In the genomic region with DNA sequence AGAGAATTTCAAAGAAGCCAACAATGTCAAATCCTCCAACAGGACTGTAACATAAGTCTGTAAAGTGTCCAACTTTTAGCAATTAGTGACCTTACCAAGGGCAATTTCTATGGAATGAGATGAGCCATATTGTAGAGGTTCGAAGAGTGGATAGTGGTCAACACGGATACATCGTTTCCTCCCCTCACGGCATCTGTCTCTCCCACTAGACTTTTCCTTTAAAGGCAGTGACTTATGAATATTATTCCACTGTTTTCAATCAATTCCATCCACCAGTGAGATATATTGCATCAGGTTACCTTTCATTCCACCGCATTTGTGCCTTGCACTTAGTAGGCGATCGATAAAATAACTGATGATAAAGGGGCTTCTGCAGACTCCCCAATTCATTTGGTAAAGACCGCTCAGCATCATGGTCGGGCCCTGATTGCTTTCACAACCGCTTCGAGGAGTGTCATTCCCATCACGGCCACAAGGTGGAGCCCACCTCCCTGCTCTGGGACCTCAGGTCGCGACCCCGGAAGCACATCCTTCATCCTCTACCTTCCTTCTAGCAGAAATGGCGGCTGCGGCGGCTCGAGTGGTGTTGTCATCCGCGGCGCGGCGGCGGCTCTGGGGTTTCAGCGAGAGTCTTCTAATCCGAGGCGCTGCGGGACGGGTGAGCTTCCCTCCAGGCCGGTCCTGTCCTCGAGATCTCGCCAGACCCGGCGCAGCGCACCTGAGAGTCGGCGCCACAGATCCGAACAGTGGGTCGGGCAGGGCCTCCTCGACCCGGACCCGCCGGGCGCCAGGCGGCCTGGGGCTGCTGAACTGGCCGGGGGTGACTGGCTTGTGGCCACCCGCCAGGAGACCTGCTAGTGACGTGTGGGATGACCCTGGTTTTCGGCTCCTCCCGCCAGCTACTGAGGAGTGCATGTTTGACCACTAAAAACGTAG, we compare ENCODE assay signal across 1 cellular context.
TF ChIP-seq lines count a peak whose summit lies in the region.

A gene with protein sequence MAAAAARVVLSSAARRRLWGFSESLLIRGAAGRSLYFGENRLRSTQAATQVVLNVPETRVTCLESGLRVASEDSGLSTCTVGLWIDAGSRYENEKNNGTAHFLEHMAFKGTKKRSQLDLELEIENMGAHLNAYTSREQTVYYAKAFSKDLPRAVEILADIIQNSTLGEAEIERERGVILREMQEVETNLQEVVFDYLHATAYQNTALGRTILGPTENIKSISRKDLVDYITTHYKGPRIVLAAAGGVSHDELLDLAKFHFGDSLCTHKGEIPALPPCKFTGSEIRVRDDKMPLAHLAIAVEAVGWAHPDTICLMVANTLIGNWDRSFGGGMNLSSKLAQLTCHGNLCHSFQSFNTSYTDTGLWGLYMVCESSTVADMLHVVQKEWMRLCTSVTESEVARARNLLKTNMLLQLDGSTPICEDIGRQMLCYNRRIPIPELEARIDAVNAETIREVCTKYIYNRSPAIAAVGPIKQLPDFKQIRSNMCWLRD (plus strand): TSS at position 535 of the 936 bp plus-strand sequence. CDS start 25 bp downstream, at position 560.

TF ChIP-seq in K562, 482 proteins besides CTCF, POLR2A, EP300 and RAD21 (continued from another document and continues in another):
- TF ChIP-seq, protein P1, sequence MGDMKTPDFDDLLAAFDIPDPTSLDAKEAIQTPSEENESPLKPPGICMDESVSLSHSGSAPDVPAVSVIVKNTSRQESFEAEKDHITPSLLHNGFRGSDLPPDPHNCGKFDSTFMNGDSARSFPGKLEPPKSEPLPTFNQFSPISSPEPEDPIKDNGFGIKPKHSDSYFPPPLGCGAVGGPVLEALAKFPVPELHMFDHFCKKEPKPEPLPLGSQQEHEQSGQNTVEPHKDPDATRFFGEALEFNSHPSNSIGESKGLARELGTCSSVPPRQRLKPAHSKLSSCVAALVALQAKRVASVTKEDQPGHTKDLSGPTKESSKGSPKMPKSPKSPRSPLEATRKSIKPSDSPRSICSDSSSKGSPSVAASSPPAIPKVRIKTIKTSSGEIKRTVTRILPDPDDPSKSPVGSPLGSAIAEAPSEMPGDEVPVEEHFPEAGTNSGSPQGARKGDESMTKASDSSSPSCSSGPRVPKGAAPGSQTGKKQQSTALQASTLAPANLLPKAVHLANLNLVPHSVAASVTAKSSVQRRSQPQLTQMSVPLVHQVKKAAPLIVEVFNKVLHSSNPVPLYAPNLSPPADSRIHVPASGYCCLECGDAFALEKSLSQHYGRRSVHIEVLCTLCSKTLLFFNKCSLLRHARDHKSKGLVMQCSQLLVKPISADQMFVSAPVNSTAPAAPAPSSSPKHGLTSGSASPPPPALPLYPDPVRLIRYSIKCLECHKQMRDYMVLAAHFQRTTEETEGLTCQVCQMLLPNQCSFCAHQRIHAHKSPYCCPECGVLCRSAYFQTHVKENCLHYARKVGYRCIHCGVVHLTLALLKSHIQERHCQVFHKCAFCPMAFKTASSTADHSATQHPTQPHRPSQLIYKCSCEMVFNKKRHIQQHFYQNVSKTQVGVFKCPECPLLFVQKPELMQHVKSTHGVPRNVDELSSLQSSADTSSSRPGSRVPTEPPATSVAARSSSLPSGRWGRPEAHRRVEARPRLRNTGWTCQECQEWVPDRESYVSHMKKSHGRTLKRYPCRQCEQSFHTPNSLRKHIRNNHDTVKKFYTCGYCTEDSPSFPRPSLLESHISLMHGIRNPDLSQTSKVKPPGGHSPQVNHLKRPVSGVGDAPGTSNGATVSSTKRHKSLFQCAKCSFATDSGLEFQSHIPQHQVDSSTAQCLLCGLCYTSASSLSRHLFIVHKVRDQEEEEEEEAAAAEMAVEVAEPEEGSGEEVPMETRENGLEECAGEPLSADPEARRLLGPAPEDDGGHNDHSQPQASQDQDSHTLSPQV (IDR thresholded peaks at IDR 0.05), result 0 out of 2 replicates have a peak, but pooled peaks have one; percentile 44
- TF ChIP-seq FOXJ2 (tag; IDR thresholded peaks at IDR 0.05), result no peak
- no peak for TF ChIP-seq NFYB (IDR thresholded peaks at IDR 0.05; ENCODE audit: extremely low read depth, insufficient read length)
- peak; percentile 93 for TF ChIP-seq TAF1 (IDR thresholded peaks at IDR 0.05; ENCODE audit: control insufficient read depth, extremely low read depth, insufficient read depth, low read length, severe bottlenecking)
- TF ChIP-seq OTX1 (CRISPR knock-in tag; IDR thresholded peaks at IDR 0.05), result peak; percentile 79; the same call in 1 of the 2 replicates
- peak; percentile 69 for TF ChIP-seq KLF16 (IDR thresholded peaks at IDR 0.05)
- no peak for TF ChIP-seq RFX1 (IDR thresholded peaks at IDR 0.05)
- no peak for TF ChIP-seq ARHGAP35 (IDR thresholded peaks at IDR 0.05; ENCODE audit: partially characterized antibody)
- TF ChIP-seq ZZZ3 (IDR thresholded peaks at IDR 0.05), result no peak
- TF ChIP-seq ZKSCAN1 (IDR thresholded peaks at IDR 0.05; ENCODE audit: low read depth, low read length), result no peak
- TF ChIP-seq, protein P2, sequence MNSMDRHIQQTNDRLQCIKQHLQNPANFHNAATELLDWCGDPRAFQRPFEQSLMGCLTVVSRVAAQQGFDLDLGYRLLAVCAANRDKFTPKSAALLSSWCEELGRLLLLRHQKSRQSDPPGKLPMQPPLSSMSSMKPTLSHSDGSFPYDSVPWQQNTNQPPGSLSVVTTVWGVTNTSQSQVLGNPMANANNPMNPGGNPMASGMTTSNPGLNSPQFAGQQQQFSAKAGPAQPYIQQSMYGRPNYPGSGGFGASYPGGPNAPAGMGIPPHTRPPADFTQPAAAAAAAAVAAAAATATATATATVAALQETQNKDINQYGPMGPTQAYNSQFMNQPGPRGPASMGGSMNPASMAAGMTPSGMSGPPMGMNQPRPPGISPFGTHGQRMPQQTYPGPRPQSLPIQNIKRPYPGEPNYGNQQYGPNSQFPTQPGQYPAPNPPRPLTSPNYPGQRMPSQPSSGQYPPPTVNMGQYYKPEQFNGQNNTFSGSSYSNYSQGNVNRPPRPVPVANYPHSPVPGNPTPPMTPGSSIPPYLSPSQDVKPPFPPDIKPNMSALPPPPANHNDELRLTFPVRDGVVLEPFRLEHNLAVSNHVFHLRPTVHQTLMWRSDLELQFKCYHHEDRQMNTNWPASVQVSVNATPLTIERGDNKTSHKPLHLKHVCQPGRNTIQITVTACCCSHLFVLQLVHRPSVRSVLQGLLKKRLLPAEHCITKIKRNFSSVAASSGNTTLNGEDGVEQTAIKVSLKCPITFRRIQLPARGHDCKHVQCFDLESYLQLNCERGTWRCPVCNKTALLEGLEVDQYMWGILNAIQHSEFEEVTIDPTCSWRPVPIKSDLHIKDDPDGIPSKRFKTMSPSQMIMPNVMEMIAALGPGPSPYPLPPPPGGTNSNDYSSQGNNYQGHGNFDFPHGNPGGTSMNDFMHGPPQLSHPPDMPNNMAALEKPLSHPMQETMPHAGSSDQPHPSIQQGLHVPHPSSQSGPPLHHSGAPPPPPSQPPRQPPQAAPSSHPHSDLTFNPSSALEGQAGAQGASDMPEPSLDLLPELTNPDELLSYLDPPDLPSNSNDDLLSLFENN (IDR thresholded peaks at IDR 0.05; ENCODE audit: low read depth in 2 of 2, low read length in 2 of 2), result no peak
- no peak for TF ChIP-seq JUN (IDR thresholded peaks at IDR 0.05; ENCODE audit: borderline replicate concordance, low read depth, low read length)
- TF ChIP-seq JUN (CRISPR knock-in tag; IDR thresholded peaks at IDR 0.05; ENCODE audit: borderline replicate concordance), result no peak
- no peak for TF ChIP-seq ZNF140 (CRISPR knock-in tag; IDR thresholded peaks at IDR 0.05)
- peak; percentile 83 for TF ChIP-seq RB1 (IDR thresholded peaks at IDR 0.05; ENCODE audit: low read depth)
- peak; percentile 89 for TF ChIP-seq SMAD4 (CRISPR knock-in tag; conservative IDR thresholded peaks at IDR 0.05)
- TF ChIP-seq, protein P3, sequence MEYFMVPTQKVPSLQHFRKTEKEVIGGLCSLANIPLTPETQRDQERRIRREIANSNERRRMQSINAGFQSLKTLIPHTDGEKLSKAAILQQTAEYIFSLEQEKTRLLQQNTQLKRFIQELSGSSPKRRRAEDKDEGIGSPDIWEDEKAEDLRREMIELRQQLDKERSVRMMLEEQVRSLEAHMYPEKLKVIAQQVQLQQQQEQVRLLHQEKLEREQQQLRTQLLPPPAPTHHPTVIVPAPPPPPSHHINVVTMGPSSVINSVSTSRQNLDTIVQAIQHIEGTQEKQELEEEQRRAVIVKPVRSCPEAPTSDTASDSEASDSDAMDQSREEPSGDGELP (CRISPR knock-in tag; IDR thresholded peaks at IDR 0.05; ENCODE audit: borderline replicate concordance), result peak; percentile 83
- TF ChIP-seq, protein P4, sequence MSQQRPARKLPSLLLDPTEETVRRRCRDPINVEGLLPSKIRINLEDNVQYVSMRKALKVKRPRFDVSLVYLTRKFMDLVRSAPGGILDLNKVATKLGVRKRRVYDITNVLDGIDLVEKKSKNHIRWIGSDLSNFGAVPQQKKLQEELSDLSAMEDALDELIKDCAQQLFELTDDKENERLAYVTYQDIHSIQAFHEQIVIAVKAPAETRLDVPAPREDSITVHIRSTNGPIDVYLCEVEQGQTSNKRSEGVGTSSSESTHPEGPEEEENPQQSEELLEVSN (IDR thresholded peaks at IDR 0.05; ENCODE audit: borderline replicate concordance in 1 of 2, extremely low read depth in 1 of 2, insufficient read depth in 1 of 2, insufficient read length in 1 of 2, low read depth in 1 of 2, low read length in 1 of 2, poor library complexity in 1 of 2, severe bottlenecking in 1 of 2), result no peak
- TF ChIP-seq HNRNPLL (IDR thresholded peaks at IDR 0.05; ENCODE audit: low read depth, low read length, poor library complexity, severe bottlenecking), result peak; percentile 56
- TF ChIP-seq PRPF4 (IDR thresholded peaks at IDR 0.05; ENCODE audit: insufficient read depth, low read depth, low read length, poor library complexity, severe bottlenecking), result no peak
- peak; percentile 79 for TF ChIP-seq HDAC2 (IDR thresholded peaks at IDR 0.05)
- TF ChIP-seq MBD2 (IDR thresholded peaks at IDR 0.05; ENCODE audit: borderline replicate concordance, low read depth), result peak; percentile 68; the same call in 1 of the 2 replicates
- TF ChIP-seq, protein P5, sequence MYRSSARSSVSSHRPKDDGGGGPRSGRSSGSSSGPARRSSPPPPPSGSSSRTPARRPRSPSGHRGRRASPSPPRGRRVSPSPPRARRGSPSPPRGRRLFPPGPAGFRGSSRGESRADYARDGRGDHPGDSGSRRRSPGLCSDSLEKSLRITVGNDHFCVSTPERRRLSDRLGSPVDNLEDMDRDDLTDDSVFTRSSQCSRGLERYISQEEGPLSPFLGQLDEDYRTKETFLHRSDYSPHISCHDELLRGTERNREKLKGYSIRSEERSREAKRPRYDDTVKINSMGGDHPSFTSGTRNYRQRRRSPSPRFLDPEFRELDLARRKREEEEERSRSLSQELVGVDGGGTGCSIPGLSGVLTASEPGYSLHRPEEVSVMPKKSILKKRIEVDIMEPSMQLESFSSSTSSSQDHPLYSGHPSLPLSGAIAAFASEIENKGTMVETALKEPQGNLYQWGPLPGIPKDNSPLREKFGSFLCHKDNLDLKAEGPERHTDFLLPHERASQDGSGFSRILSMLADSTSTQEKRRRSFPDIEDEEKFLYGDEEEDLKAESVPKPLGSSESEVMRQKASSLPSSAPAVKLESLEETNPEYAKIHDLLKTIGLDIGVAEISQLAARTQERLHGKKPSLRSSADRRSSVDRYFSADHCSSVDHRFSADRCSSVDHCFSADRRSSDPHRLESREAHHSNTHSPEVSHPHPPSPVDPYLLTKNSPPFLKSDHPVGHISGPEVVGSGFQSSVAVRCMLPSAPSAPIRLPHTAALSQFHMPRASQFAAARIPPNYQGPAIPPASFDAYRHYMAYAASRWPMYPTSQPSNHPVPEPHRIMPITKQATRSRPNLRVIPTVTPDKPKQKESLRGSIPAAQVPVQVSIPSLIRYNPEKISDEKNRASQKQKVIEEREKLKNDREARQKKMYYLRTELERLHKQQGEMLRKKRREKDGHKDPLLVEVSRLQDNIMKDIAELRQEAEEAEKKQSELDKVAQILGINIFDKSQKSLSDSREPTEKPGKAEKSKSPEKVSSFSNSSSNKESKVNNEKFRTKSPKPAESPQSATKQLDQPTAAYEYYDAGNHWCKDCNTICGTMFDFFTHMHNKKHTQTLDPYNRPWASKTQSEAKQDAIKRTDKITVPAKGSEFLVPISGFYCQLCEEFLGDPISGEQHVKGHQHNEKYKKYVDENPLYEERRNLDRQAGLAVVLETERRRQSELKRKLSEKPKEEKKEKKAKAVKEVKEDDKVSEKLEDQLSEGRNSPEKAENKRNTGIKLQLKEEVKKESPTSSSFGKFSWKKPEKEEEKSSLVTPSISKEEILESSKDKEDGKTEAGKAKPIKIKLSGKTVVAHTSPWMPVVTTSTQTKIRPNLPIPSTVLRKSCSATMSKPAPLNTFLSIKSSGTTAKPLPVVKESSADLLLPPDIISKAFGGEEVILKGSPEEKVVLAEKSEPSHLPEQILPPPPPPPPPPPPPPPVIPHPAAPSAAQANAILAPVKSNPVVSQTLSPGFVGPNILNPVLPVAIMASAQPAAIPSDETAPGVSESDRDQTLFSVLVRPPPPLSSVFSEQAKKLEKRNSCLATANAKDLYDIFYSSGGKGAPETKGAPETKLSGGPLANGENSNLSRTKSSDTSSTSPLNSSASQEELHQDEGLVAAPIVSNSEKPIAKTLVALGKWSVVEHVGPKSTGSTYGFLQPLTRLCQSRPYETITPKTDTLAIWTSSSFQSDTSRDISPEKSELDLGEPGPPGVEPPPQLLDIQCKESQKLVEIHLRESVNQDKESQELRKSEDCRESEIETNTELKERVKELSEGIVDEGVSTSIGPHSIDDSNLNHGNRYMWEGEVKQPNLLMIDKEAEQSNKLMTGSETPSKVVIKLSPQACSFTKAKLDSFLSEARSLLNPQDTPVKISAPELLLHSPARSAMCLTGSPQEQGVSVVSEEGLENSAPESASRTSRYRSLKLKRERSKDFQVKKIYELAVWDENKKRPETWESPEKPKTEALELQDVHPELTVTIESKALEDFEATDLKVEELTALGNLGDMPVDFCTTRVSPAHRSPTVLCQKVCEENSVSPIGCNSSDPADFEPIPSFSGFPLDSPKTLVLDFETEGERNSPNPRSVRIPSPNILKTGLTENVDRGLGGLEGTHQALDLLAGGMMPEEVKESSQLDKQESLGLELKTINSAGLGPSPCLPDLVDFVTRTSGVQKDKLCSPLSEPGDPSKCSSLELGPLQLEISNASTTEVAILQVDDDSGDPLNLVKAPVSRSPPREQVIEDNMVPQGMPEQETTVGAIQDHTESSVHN (IDR thresholded peaks at IDR 0.05; ENCODE audit: borderline replicate concordance in 1 of 2, low read depth in 1 of 2), result no peak
- TF ChIP-seq, protein P6, sequence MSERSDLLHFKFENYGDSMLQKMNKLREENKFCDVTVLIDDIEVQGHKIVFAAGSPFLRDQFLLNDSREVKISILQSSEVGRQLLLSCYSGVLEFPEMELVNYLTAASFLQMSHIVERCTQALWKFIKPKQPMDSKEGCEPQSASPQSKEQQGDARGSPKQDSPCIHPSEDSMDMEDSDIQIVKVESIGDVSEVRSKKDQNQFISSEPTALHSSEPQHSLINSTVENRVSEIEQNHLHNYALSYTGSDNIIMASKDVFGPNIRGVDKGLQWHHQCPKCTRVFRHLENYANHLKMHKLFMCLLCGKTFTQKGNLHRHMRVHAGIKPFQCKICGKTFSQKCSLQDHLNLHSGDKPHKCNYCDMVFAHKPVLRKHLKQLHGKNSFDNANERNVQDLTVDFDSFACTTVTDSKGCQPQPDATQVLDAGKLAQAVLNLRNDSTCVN (CRISPR knock-in tag; IDR thresholded peaks at IDR 0.05), result no peak
- TF ChIP-seq ZNF408 (CRISPR knock-in tag; IDR thresholded peaks at IDR 0.05; ENCODE audit: low read depth), result no peak
